13 cellular contexts compared by ENCODE assay signal in the genomic region with DNA sequence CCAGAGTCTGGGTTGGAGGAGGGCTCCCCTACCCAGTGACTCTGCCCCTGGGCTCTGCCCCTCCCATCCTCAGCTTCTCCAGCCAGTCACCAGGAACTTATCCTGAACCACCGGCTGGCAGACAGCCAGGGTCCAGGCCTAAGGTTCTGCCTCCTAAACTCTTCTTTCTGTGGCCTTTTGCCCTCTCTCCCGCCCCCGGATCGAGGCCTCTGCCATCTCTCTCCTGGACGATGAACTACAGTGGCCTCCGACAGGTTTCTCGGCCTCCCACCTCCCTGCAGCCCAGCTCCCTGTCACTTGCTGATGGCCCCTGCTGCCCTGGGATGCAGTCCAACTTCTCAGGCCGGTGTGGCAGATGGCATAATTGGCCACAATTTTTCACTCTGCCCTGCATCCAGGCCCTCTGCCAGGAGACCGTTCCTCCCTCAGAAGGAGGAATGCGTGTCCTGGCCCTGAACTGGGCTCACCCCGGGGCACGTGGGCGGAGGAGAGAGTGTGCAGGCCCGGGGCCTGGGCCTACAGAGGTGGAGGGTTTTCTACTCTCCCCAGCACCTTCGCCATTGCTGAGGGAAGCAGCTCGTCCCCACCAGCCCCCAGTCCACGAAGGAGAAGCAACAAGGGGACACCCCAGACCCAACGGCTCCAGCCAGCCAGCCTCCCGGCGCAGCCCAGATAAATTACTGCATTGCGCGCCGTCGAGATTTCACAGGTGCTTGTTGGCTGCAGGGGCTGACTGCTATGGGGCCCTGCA.
DNase-seq lines count a peak whose midpoint lies in the region; ATAC-seq and TF ChIP-seq lines count a peak whose summit lies in the region.
"Had no signal": no experiment of that assay in that cellular context is flagged by ENCODE, and none has a peak within 500 bp of the region (broad histone marks: within the 10 kb centered on the region; RNA-seq: fewer than 3 reads in every experiment).

No MANE protein-coding gene starts in this region.

- H3K27me3 ChIP-seq in upper lobe of right lung = no peaks in the 10 kb centered on the region

- H3K27ac ChIP-seq in RWPE1 = no peak overlapping the region
- H3K27ac ChIP-seq in upper lobe of right lung = no peak overlapping the region
- H3K27ac ChIP-seq: 22Rv1 had no signal

- H3K4me3 ChIP-seq in upper lobe of right lung = no peak overlapping the region

- CTCF ChIA-PET in RWPE1 (lab: Yijun Ruan, JAX) = no interaction called here

- ATAC-seq in upper lobe of right lung (peak; percentile 44), HG03280 (IDR thresholded peaks at IDR 0.05; ENCODE audit: unreplicated experiment) (no peak)

- no peaks in the 10 kb centered on the region for H3K4me1 ChIP-seq in upper lobe of right lung

- peak; percentile 28 for DNase-seq in activated effector memory CD4-positive, alpha-beta T cell treated with anti-CD3 and anti-CD28 coated beads, Interleukin-2, amount 50 U/mL, for 16 hours
- DNase-seq in activated effector memory CD4-positive, alpha-beta T cell treated with Interleukin-2 at 50 U/mL for 16 hours = no peak
- DNase-seq in RWPE1 (ENCODE audit: low spot score) = peak; percentile 2
- DNase-seq in kidney glomerular epithelial cell (lab: John Stamatoyannopoulos, UW) = peak; percentile 5
- peak; percentile 60 for DNase-seq in upper lobe of right lung
- DNase-seq in NCI-H128 (lab: John Stamatoyannopoulos, UW; ENCODE audit: unreplicated experiment) = no peak
- no peak for DNase-seq in activated CD8-positive, alpha-beta memory T cell treated with anti-CD3 and anti-CD28 coated beads for 24 hours
- DNase-seq: DND-41; effector CD4-positive, alpha-beta T cell; mesendoderm; NCI-H1436 treated with DMSO at 0.1 percent for 48 hours had no signal

- TF ChIP-seq CTCF in RWPE1 (conservative IDR thresholded peaks at IDR 0.05; ENCODE audit: low read depth) (no peak), upper lobe of right lung (IDR thresholded peaks at IDR 0.05) (no peak)

- H3K36me3 ChIP-seq in upper lobe of right lung = no peaks in the 10 kb centered on the region

- no peaks in the 10 kb centered on the region for H3K9me3 ChIP-seq in upper lobe of right lung

- intact Hi-C loops in upper lobe of right lung (cut with DNase I) = no loop called here

- POLR2A ChIA-PET in RWPE1 (lab: Yijun Ruan, JAX; ENCODE audit: low non-redundant PET) = no interaction called here

Comparison
In these comparisons a context has a peak if more than half of its experiments do, and no peak if none do; other contexts are left out.
1. DNase-seq: peak in activated effector memory CD4-positive, alpha-beta T cell treated with anti-CD3 and anti-CD28 coated beads, Interleukin-2, amount 50 U/mL, for 16 hours (single experiment), RWPE1 (single experiment), kidney glomerular epithelial cell (single experiment) and upper lobe of right lung (single experiment); none in activated effector memory CD4-positive, alpha-beta T cell treated with Interleukin-2 at 50 U/mL for 16 hours (single experiment), NCI-H128 (single experiment) and activated CD8-positive, alpha-beta memory T cell treated with anti-CD3 and anti-CD28 coated beads for 24 hours (single experiment).